Comparison of ENCODE assay signal across 8 cellular contexts in the genomic region with DNA sequence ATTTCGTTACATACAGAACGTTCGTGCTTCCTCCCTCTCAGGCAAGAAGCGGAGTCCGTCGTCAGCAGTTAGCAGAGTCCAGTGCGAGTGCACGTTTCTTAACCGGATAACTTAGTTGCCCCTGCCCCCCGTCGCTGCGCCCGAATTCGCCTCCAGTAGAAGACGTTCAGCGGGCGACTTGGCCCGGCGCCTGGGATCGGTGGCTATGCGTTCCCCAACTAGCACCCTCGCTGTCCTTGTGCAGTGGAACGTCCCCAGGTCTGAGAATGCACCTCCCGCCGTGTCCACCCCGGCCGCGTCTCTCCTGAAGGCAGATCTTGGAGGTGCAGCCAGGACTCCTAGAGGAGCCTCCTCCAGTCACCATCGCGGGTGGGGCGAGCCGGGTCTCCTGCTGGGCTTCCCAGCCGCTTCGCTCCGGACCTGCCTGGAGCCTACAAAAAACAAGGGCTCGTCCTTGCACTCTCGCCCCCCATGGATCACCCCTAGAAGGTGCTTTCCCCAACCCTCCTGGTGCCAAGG.
DNase-seq lines count a peak whose midpoint lies in the region; ATAC-seq and TF ChIP-seq lines count a peak whose summit lies in the region.

No MANE protein-coding gene starts in this region.

- H3K9ac ChIP-seq in parathyroid adenoma: no peak overlapping the region

- no peaks in the 10 kb centered on the region for H3K79me2 ChIP-seq in parathyroid adenoma

- ATAC-seq in GM18858 (IDR thresholded peaks at IDR 0.05; ENCODE audit: unreplicated experiment): no peak
- ATAC-seq in HG02798 (IDR thresholded peaks at IDR 0.05; ENCODE audit: poor library complexity, unreplicated experiment): no peak

- peak overlapping the region; percentile 63 for H3K4me2 ChIP-seq in parathyroid adenoma (ENCODE audit: low read length)

- H3K4me3 ChIP-seq in fibroblast of mammary gland (ENCODE audit: control insufficient read depth, low read depth, low read length) (peak overlapping the region; percentile 6), parathyroid adenoma (ENCODE audit: low read depth, low read length) (peak overlapping the region; percentile 15)

- H2AFZ ChIP-seq in parathyroid adenoma: peak overlapping the region; percentile 71

- H3K4me1 ChIP-seq in parathyroid adenoma: peaks cover 6% of the 10 kb centered on the region

- H3K27ac ChIP-seq in parathyroid adenoma: no peak overlapping the region

- H3K27me3 ChIP-seq in parathyroid adenoma (ENCODE audit: control insufficient read depth, insufficient read depth, low read length): no peaks in the 10 kb centered on the region

- DNase-seq in DMS53 (lab: John Stamatoyannopoulos, UW): peak; percentile 76
- DNase-seq in NCI-H2227 (lab: John Stamatoyannopoulos, UW; ENCODE audit: unreplicated experiment): peak; percentile 82
- no peak for DNase-seq in fibroblast of mammary gland (ENCODE audit: low read depth)
- no peak for DNase-seq in cortex of kidney (lab: John Stamatoyannopoulos, UW)
- DNase-seq in T-helper 2 cell: no peak

- H3K9me3 ChIP-seq in parathyroid adenoma (ENCODE audit: control insufficient read depth, low read length): no peaks in the 10 kb centered on the region

- H3K36me3 ChIP-seq in parathyroid adenoma (ENCODE audit: control insufficient read depth, insufficient read depth, low read length): no peaks in the 10 kb centered on the region

- no peak for TF ChIP-seq CTCF in fibroblast of mammary gland (conservative IDR thresholded peaks at IDR 0.05; ENCODE audit: control insufficient read depth, insufficient read depth, low read depth, low read length)
- TF ChIP-seq CTCF in parathyroid adenoma (IDR thresholded peaks at IDR 0.05): no peak

Comparison
In these comparisons a context has a peak if more than half of its experiments do, and no peak if none do; other contexts are left out.
1. DNase-seq: peak in DMS53 (single experiment) and NCI-H2227 (single experiment); none in fibroblast of mammary gland (single experiment), cortex of kidney (single experiment) and T-helper 2 cell (0 of 5).